In the genomic region with DNA sequence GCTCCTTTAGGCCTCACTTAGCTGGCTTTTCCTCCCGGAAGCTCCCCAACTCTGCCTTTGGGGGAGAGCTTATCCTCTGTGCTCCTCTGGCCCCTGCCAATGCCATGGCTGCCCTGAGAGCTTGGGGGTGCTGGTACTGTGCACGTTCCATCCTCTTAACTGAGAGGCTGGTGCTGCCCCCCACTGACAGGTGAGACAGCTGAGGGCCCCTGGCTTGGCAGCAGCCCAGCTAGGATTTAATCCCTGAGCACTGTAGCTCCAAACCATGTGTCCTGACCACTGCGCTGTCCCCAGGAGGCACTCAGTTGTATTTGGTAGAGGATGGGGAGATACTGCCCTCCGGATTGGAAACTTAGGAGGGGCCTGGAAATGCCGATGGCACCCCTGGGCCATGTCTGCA, we compare ENCODE assay signal across 20 cellular contexts. TPM values are rescaled to one million over a fixed set of nuclear protein-coding genes. Genes with fewer than 3 reads are reported as not detected.
DNase-seq lines count a peak whose midpoint lies in the region; ATAC-seq and TF ChIP-seq lines count a peak whose summit lies in the region.
"Had no signal": no experiment of that assay in that cellular context is flagged by ENCODE, and none has a peak within 500 bp of the region (broad histone marks: within the 10 kb centered on the region; RNA-seq: fewer than 3 reads in every experiment).

No MANE protein-coding gene starts in this region.

- ATAC-seq in Right ventricle myocardium inferior (no peak), RWPE2 (ENCODE audit: low read depth) (no peak), GM21619 (IDR thresholded peaks at IDR 0.05; ENCODE audit: unreplicated experiment) (no peak)
- ATAC-seq: GM12878, PC-3 had no signal

- peaks cover 57% of the 10 kb centered on the region for H3K4me1 ChIP-seq in cardiac muscle cell (ENCODE audit: low read depth)
- H3K4me1 ChIP-seq in RWPE2 (ENCODE audit: insufficient read depth, poor library complexity, severe bottlenecking) = no peaks in the 10 kb centered on the region
- H3K4me1 ChIP-seq in endodermal cell (ENCODE audit: control insufficient read depth, insufficient read depth, low read length) = peaks cover 10% of the 10 kb centered on the region

- peaks cover 8% of the 10 kb centered on the region for H3K36me3 ChIP-seq in cardiac muscle cell
- peaks cover 28% of the 10 kb centered on the region for H3K36me3 ChIP-seq in RWPE2 (ENCODE audit: low read depth)
- H3K36me3 ChIP-seq in endodermal cell (ENCODE audit: control insufficient read depth, insufficient read depth, low read length) = peaks cover 51% of the 10 kb centered on the region

- no peak overlapping the region for H3K9ac ChIP-seq in endodermal cell (ENCODE audit: extremely low read depth, low read length, poor library complexity, severe bottlenecking)

- H3K4me3 ChIP-seq in cardiac muscle cell (no peak overlapping the region), RWPE2 (ENCODE audit: severe bottlenecking) (no peak overlapping the region), endodermal cell (ENCODE audit: low read length) (no peak overlapping the region)
- H3K4me3 ChIP-seq: GM12878, MG63 had no signal

- no peak overlapping the region for H3K27ac Mint-ChIP-seq in endodermal cell

- H3K4me1 Mint-ChIP-seq in endodermal cell = peaks cover 6% of the 10 kb centered on the region
- H3K4me1 Mint-ChIP-seq: CD4-positive, alpha-beta memory T cell had no signal

- H3K27me3 Mint-ChIP-seq in endodermal cell (ENCODE audit: insufficient read depth) = no peaks in the 10 kb centered on the region
- H3K27me3 Mint-ChIP-seq: CD4-positive, alpha-beta memory T cell had no signal

- WGBS in endodermal cell (ENCODE audit: insufficient coverage in 1 of 2, insufficient read length in 1 of 2), 2 experiments = 46 to 79% methylated on average over 2 to 5 of the region's 5 CpGs

- no peak for TF ChIP-seq CTCF in cardiac muscle cell (IDR thresholded peaks at IDR 0.05; ENCODE audit: low read depth, low read length)
- TF ChIP-seq CTCF in RWPE2 (IDR thresholded peaks at IDR 0.05; ENCODE audit: poor library complexity, severe bottlenecking) = no peak
- no peak for TF ChIP-seq CTCF in endodermal cell (conservative IDR thresholded peaks at IDR 0.05)

- no peak for DNase-seq in cardiac muscle cell (ENCODE audit: low read depth in 1 of 2, low spot score in 1 of 2)
- DNase-seq in Right ventricle myocardium inferior (ENCODE audit: missing footprints) = no peak
- peak; percentile 35 for DNase-seq in RWPE2 (ENCODE audit: low spot score)
- DNase-seq in endodermal cell = peak; percentile 41
- DNase-seq in substantia nigra (lab: John Stamatoyannopoulos, UW) = peak in 2 of 49 donors; percentile 20 to 67
- DNase-seq in ureter (ENCODE audit: low spot score) = no peak
- DNase-seq: ACHN; AML-193; CD4-positive, alpha-beta memory T cell; GDM1; H9; IMR-90; Karpas-422; MG63; NCI-H1092 treated with DMSO at 0.1 percent for 48 hours; NK-92 treated with Interleukin-12 subunit alpha and Interleukin-12 subunit beta, amount 100 ng/mL, for 24 hours; PC-3 had no signal

- intact Hi-C loops in Right ventricle myocardium inferior (cut with DNase I) = no loop called here

- H3K9me3 Mint-ChIP-seq in endodermal cell = no peaks in the 10 kb centered on the region
- H3K9me3 Mint-ChIP-seq: CD4-positive, alpha-beta memory T cell; H9 had no signal

- H3K27ac ChIP-seq in cardiac muscle cell (peak overlapping the region; percentile 80), RWPE2 (ENCODE audit: poor library complexity, severe bottlenecking) (no peak overlapping the region), endodermal cell (ENCODE audit: low read depth, low read length) (no peak overlapping the region), substantia nigra (ENCODE audit: low read depth, low read length, poor library complexity, severe bottlenecking) (peak overlapping the region; percentile 60)
- H3K27ac ChIP-seq: RWPE1 had no signal

- peaks cover 49% of the 10 kb centered on the region for H3K36me3 Mint-ChIP-seq in endodermal cell (ENCODE audit: low read depth)

- no peaks in the 10 kb centered on the region for H3K27me3 ChIP-seq in cardiac muscle cell
- no peaks in the 10 kb centered on the region for H3K27me3 ChIP-seq in RWPE2 (ENCODE audit: insufficient read depth, poor library complexity, severe bottlenecking)
- H3K27me3 ChIP-seq in endodermal cell (ENCODE audit: control insufficient read depth, insufficient read depth, low read length, poor library complexity, severe bottlenecking) = no peaks in the 10 kb centered on the region
- H3K27me3 ChIP-seq: MG63 had no signal

- no peak overlapping the region for H3K4me3 Mint-ChIP-seq in endodermal cell
- H3K4me3 Mint-ChIP-seq: CD4-positive, alpha-beta memory T cell; H9 had no signal

- no peaks in the 10 kb centered on the region for H3K9me3 ChIP-seq in cardiac muscle cell (ENCODE audit: low read depth)
- H3K9me3 ChIP-seq in RWPE2 (ENCODE audit: severe bottlenecking) = no peaks in the 10 kb centered on the region
- H3K9me3 ChIP-seq in endodermal cell (ENCODE audit: control insufficient read depth, low read length) = no peaks in the 10 kb centered on the region
- H3K9me3 ChIP-seq: MG63 had no signal

RNA-seq across cellular contexts. Expression of a gene that starts 46.1 kb away (rescaled TPM):
- total RNA-seq in cardiac muscle cell (44.3 and 73.5 TPM in 2 replicates), Right ventricle myocardium inferior (56.1 TPM), endodermal cell (10 to 100 TPM; 32.0 to 39.8 TPM), ureter (46.4 TPM)
- polyA plus RNA-seq in cardiac muscle cell = 35.5 and 36.7 TPM in 2 replicates
- polyA plus RNA-seq in endodermal cell (2013, experiment 1 of 2) = 30.8 TPM
- 29.5 TPM for polyA plus RNA-seq in endodermal cell (2013, experiment 2 of 2)

RNA-seq across cellular contexts. Expression of a gene that starts 46.4 kb away (rescaled TPM):
- total RNA-seq in cardiac muscle cell = 64.4 and 102 TPM in 2 replicates
- 64.5 and 95.7 TPM in 2 replicates for polyA plus RNA-seq in cardiac muscle cell
- 32.2 TPM for total RNA-seq in Right ventricle myocardium inferior
- total RNA-seq in endodermal cell = 10 to 100 TPM; 50.9 to 53.5 TPM
- polyA plus RNA-seq in endodermal cell (2013, experiment 1 of 2) = 51.3 TPM
- 55.3 TPM for polyA plus RNA-seq in endodermal cell (2013, experiment 2 of 2)
- 86.9 TPM for total RNA-seq in ureter

RNA-seq across cellular contexts. Expression of a gene that starts 49.8 kb away (rescaled TPM):
- 89.4 and 133 TPM in 2 replicates for total RNA-seq in cardiac muscle cell
- polyA plus RNA-seq in cardiac muscle cell = 130 and 174 TPM in 2 replicates
- 61.7 TPM for total RNA-seq in Right ventricle myocardium inferior
- 10 to 100 TPM; 24.9 to 28.2 TPM for total RNA-seq in endodermal cell
- polyA plus RNA-seq in endodermal cell (2013, experiment 1 of 2) = 63.3 TPM
- polyA plus RNA-seq in endodermal cell (2013, experiment 2 of 2) = 58.3 TPM
- 65.8 TPM for total RNA-seq in ureter

RNA-seq across cellular contexts. Expression of a gene that starts 50.1 kb away (rescaled TPM):
- total RNA-seq in cardiac muscle cell = 56.1 and 83.3 TPM in 2 replicates
- polyA plus RNA-seq in cardiac muscle cell = 22.6 and 29.0 TPM in 2 replicates
- 11.8 TPM for total RNA-seq in Right ventricle myocardium inferior
- 10 to 100 TPM; 12.8 to 22.6 TPM for total RNA-seq in endodermal cell
- 31.2 TPM for polyA plus RNA-seq in endodermal cell (2013, experiment 1 of 2)
- polyA plus RNA-seq in endodermal cell (2013, experiment 2 of 2) = 32.0 TPM
- total RNA-seq in ureter = 44.0 TPM

Comparison
In these comparisons a context has a peak if more than half of its experiments do, and no peak if none do; other contexts are left out.
1. DNase-seq: peak in RWPE2 (single experiment) and endodermal cell (single experiment); none in cardiac muscle cell (0 of 2), Right ventricle myocardium inferior (single experiment) and ureter (single experiment).
2. H3K27ac ChIP-seq: peak in cardiac muscle cell (single experiment) and substantia nigra (single experiment); none in RWPE2 (single experiment) and endodermal cell (single experiment).